In the genomic region with DNA sequence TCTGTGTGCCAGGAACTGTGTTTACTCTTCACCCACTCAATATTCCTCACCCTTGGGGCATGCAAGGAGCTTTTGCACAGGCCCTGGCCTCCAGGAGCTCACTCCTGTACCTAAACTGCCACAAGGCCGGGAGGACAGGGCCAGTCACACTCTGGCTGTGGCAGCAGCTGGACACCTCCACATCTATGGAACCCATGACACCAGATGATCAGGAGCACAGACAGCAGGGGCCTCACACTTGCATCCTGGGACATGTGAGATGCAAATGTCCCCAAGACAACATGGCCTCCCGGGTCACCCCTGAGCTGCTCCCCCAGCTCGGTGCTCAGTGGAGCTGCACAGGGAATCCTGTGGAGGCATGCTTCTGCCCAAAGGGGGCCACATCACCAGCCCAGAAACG, we compare ENCODE assay signal across 1 cellular context.
TF ChIP-seq lines count a peak whose summit lies in the region.

No MANE protein-coding gene starts in this region.

TF ChIP-seq in WTC11, 78 proteins besides CTCF, POLR2A, EP300 and RAD21 (continued from another document):
- TF ChIP-seq, protein P1, sequence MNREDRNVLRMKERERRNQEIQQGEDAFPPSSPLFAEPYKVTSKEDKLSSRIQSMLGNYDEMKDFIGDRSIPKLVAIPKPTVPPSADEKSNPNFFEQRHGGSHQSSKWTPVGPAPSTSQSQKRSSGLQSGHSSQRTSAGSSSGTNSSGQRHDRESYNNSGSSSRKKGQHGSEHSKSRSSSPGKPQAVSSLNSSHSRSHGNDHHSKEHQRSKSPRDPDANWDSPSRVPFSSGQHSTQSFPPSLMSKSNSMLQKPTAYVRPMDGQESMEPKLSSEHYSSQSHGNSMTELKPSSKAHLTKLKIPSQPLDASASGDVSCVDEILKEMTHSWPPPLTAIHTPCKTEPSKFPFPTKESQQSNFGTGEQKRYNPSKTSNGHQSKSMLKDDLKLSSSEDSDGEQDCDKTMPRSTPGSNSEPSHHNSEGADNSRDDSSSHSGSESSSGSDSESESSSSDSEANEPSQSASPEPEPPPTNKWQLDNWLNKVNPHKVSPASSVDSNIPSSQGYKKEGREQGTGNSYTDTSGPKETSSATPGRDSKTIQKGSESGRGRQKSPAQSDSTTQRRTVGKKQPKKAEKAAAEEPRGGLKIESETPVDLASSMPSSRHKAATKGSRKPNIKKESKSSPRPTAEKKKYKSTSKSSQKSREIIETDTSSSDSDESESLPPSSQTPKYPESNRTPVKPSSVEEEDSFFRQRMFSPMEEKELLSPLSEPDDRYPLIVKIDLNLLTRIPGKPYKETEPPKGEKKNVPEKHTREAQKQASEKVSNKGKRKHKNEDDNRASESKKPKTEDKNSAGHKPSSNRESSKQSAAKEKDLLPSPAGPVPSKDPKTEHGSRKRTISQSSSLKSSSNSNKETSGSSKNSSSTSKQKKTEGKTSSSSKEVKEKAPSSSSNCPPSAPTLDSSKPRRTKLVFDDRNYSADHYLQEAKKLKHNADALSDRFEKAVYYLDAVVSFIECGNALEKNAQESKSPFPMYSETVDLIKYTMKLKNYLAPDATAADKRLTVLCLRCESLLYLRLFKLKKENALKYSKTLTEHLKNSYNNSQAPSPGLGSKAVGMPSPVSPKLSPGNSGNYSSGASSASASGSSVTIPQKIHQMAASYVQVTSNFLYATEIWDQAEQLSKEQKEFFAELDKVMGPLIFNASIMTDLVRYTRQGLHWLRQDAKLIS (CRISPR knock-in tag; IDR thresholded peaks at IDR 0.05; ENCODE audit: borderline replicate concordance): no peak
- TF ChIP-seq PRRX2 (CRISPR knock-in tag; IDR thresholded peaks at IDR 0.05) (no peak), ZNF138 (CRISPR knock-in tag; conservative IDR thresholded peaks at IDR 0.05) (no peak), GABPB1 (CRISPR knock-in tag; IDR thresholded peaks at IDR 0.05) (no peak), JAZF1 (CRISPR knock-in tag; IDR thresholded peaks at IDR 0.05) (no peak)
- TF ChIP-seq, protein P2, sequence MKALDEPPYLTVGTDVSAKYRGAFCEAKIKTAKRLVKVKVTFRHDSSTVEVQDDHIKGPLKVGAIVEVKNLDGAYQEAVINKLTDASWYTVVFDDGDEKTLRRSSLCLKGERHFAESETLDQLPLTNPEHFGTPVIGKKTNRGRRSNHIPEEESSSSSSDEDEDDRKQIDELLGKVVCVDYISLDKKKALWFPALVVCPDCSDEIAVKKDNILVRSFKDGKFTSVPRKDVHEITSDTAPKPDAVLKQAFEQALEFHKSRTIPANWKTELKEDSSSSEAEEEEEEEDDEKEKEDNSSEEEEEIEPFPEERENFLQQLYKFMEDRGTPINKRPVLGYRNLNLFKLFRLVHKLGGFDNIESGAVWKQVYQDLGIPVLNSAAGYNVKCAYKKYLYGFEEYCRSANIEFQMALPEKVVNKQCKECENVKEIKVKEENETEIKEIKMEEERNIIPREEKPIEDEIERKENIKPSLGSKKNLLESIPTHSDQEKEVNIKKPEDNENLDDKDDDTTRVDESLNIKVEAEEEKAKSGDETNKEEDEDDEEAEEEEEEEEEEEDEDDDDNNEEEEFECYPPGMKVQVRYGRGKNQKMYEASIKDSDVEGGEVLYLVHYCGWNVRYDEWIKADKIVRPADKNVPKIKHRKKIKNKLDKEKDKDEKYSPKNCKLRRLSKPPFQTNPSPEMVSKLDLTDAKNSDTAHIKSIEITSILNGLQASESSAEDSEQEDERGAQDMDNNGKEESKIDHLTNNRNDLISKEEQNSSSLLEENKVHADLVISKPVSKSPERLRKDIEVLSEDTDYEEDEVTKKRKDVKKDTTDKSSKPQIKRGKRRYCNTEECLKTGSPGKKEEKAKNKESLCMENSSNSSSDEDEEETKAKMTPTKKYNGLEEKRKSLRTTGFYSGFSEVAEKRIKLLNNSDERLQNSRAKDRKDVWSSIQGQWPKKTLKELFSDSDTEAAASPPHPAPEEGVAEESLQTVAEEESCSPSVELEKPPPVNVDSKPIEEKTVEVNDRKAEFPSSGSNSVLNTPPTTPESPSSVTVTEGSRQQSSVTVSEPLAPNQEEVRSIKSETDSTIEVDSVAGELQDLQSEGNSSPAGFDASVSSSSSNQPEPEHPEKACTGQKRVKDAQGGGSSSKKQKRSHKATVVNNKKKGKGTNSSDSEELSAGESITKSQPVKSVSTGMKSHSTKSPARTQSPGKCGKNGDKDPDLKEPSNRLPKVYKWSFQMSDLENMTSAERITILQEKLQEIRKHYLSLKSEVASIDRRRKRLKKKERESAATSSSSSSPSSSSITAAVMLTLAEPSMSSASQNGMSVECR (CRISPR knock-in tag; IDR thresholded peaks at IDR 0.05; ENCODE audit: borderline replicate concordance): no peak
TF ChIP-seq in WTC11: peak in this region for 0.
